1 cellular context compared by ENCODE assay signal in genomic region chr10:24353319-24353718, GRCh38.
TF ChIP-seq lines count a peak whose summit lies in the region.

No MANE protein-coding gene starts in this region.

TF ChIP-seq in HEK293, 187 proteins besides CTCF, POLR2A, EP300 and RAD21 (continued from another document):
- TF ChIP-seq ZNF473 (tag by site-specific recombination; IDR thresholded peaks at IDR 0.05) (no peak), MZF1 (tag by site-specific recombination; IDR thresholded peaks at IDR 0.05; ENCODE audit: borderline replicate concordance) (no peak), MYNN (tag by site-specific recombination; IDR thresholded peaks at IDR 0.05; ENCODE audit: borderline replicate concordance) (no peak), ZFP41 (tag by site-specific recombination; IDR thresholded peaks at IDR 0.05; ENCODE audit: borderline replicate concordance) (no peak), PRDM6 (tag by site-specific recombination; IDR thresholded peaks at IDR 0.05) (peak; percentile 64), ZNF621 (tag by site-specific recombination; IDR thresholded peaks at IDR 0.05) (no peak), GFI1B (tag by site-specific recombination; IDR thresholded peaks at IDR 0.05) (no peak), ZNF112 (tag by site-specific recombination; IDR thresholded peaks at IDR 0.05) (no peak), ZFP37 (tag by site-specific recombination; IDR thresholded peaks at IDR 0.05) (no peak), ZNF600 (tag by site-specific recombination; IDR thresholded peaks at IDR 0.05) (no peak), TRIM28 (IDR thresholded peaks at IDR 0.05; ENCODE audit: borderline replicate concordance, low read length) (no peak), GLI2 (tag by site-specific recombination; IDR thresholded peaks at IDR 0.05; ENCODE audit: borderline replicate concordance, low read depth) (no peak), ZNF513 (tag by site-specific recombination; IDR thresholded peaks at IDR 0.05) (no peak), HOXC10 (CRISPR knock-in tag; IDR thresholded peaks at IDR 0.05) (no peak), ZNF488 (tag by site-specific recombination; IDR thresholded peaks at IDR 0.05) (no peak), ZNF341 (tag by site-specific recombination; IDR thresholded peaks at IDR 0.05; ENCODE audit: low read depth) (0 out of 2 replicates have a peak, but pooled peaks have one; percentile 26), ZSCAN4 (tag by site-specific recombination; IDR thresholded peaks at IDR 0.05) (no peak), ZEB2 (tag by site-specific recombination; IDR thresholded peaks at IDR 0.05) (no peak), FEZF1 (tag by site-specific recombination; IDR thresholded peaks at IDR 0.05) (no peak), PBX3 (CRISPR knock-in tag; IDR thresholded peaks at IDR 0.05) (no peak), EGR2 (tag by site-specific recombination; IDR thresholded peaks at IDR 0.05; ENCODE audit: low read depth) (no peak), ZNF660 (tag by site-specific recombination; IDR thresholded peaks at IDR 0.05) (peak; percentile 19; the same call in 1 of the 2 replicates), ZNF354C (tag by site-specific recombination; IDR thresholded peaks at IDR 0.05; ENCODE audit: borderline replicate concordance, low read depth) (no peak)
